Comparison of ENCODE assay signal across 8 cellular contexts in genomic region chr3:11155341-11156025, GRCh38. TPM values are rescaled to one million over a fixed set of nuclear protein-coding genes. Genes with fewer than 3 reads are reported as not detected.
DNase-seq lines count a peak whose midpoint lies in the region; ATAC-seq, FAIRE-seq and TF ChIP-seq lines count a peak whose summit lies in the region.

No MANE protein-coding gene starts in this region.

- H3K27ac Mint-ChIP-seq in natural killer cell: no peak overlapping the region

- TF ChIP-seq CTCF in AG09309 (IDR thresholded peaks at IDR 0.05; ENCODE audit: control insufficient read depth, insufficient read depth, low read depth, low read length, missing control alignments) (peak; percentile 99), Panc1 (IDR thresholded peaks at IDR 0.05) (peak; percentile 87), keratinocyte (optimal IDR thresholded peaks at IDR 0.05 in 1 of 3, IDR thresholded peaks at IDR 0.05 in 1 of 3, conservative IDR thresholded peaks at IDR 0.05 in 1 of 3; ENCODE audit: extremely low read depth in 1 of 3, insufficient read depth in 2 of 3, low read length in 3 of 3) (peak; percentile 85 to 98 (median 89)), natural killer cell (IDR thresholded peaks at IDR 0.05) (no peak)

- peak; percentile 69 for FAIRE-seq in keratinocyte (lab: Jason Lieb, UNC)
- no peak for FAIRE-seq in small intestine (lab: Jason Lieb, UNC)

- no peaks in the 10 kb centered on the region for H4K20me1 ChIP-seq in keratinocyte (ENCODE audit: control insufficient read depth, extremely low read depth, insufficient read depth, low read length)

- H3K79me2 ChIP-seq in keratinocyte (ENCODE audit: control insufficient read depth, insufficient read depth, low read length): peaks cover 16% of the 10 kb centered on the region

- no peaks in the 10 kb centered on the region for H3K9me1 ChIP-seq in keratinocyte (ENCODE audit: control insufficient read depth, extremely low read depth, insufficient read depth, low read length)

- no peaks in the 10 kb centered on the region for H3K36me3 Mint-ChIP-seq in natural killer cell

- intact Hi-C loops in Panc1 (cut with micrococcal nuclease; ENCODE audit: unreplicated experiment) (no loop called here), natural killer cell (cut with micrococcal nuclease) (no loop called here)

- H3K36me3 ChIP-seq in H7 (replicated peaks; ENCODE audit: control insufficient read depth, insufficient read depth, low read length) (no peaks in the 10 kb centered on the region), Panc1 (ENCODE audit: control insufficient read depth, insufficient read depth, low read length) (no peaks in the 10 kb centered on the region), keratinocyte (ENCODE audit: control insufficient read depth in 2 of 2, extremely low read depth in 1 of 2, insufficient read depth in 2 of 2, low read length in 2 of 2) (no peaks in the 10 kb centered on the region), small intestine (ENCODE audit: control insufficient read depth in 2 of 2, insufficient read depth in 2 of 2, low read length in 2 of 2) (no peaks in the 10 kb centered on the region)

- dilution Hi-C loops in keratinocyte (cut with MboI; ENCODE audit: extremely low pct_ligation_motif_present, low sequenced_read_pairs): no loop called here

- H3K4me3 ChIP-seq in AG09309 (ENCODE audit: control insufficient read depth, low read depth, low read length): peak overlapping the region; percentile 75
- H3K4me3 ChIP-seq in H7 (ENCODE audit: insufficient read depth, low read depth, low read length): peak overlapping the region; percentile 42; the same call in 1 of the 2 replicates
- peak overlapping the region; percentile 51 to 71 for H3K4me3 ChIP-seq in Panc1 (ENCODE audit: low read depth in 2 of 2, low read length in 2 of 2)
- H3K4me3 ChIP-seq in keratinocyte (ENCODE audit: control insufficient read depth in 2 of 3, extremely low read depth in 1 of 3, insufficient read depth in 2 of 3, low read depth in 1 of 3, low read length in 3 of 3): peak overlapping the region; percentile 42 to 73 (median 54)
- H3K4me3 ChIP-seq in small intestine (ENCODE audit: low read depth in 1 of 2, low read length in 2 of 2): no peak overlapping the region

- no peaks in the 10 kb centered on the region for H3K4me1 Mint-ChIP-seq in natural killer cell

- DNase-seq in AG09309 (ENCODE audit: low read depth): peak; percentile 63
- peak; percentile 84 for DNase-seq in H7
- DNase-seq in Panc1 (ENCODE audit: low read depth, low spot score): peak; percentile 20
- peak; percentile 41 for DNase-seq in cerebellum (ENCODE audit: low spot score)
- DNase-seq in keratinocyte (ENCODE audit: low read depth, low spot score): no peak
- DNase-seq in small intestine: peak; percentile 59
- DNase-seq in natural killer cell: no peak

- CTCF ChIA-PET in Panc1 (lab: Charles Lee): interaction anchor here (0.5 to 1.7 kb wide), 7 partner anchors 41 to 220 kb away, joined by 3 to 7 read pairs (median 5); no protein-coding TSS in a partner anchor

- H3K4me3 Mint-ChIP-seq in natural killer cell: no peak overlapping the region

- peak overlapping the region; percentile 69 for H2AFZ ChIP-seq in keratinocyte (ENCODE audit: control insufficient read depth, low read length)

- H3K4me1 ChIP-seq in Panc1 (ENCODE audit: control insufficient read depth, insufficient read depth, low read length) (peaks cover 3% of the 10 kb centered on the region; the same call in 1 of the 2 replicates), keratinocyte (ENCODE audit: control insufficient read depth, extremely low read depth, insufficient read depth, low read length) (peaks cover 11% of the 10 kb centered on the region), small intestine (ENCODE audit: control insufficient read depth in 2 of 2, insufficient read depth in 1 of 2, low read depth in 1 of 2, low read length in 1 of 2) (no peaks in the 10 kb centered on the region)

- H3K27me3 Mint-ChIP-seq in natural killer cell (ENCODE audit: low read depth in 2 of 2): peaks cover 34 to 54% of the 10 kb centered on the region in 2 donors

- peak overlapping the region; percentile 84 for H3K4me2 ChIP-seq in keratinocyte (ENCODE audit: control insufficient read depth, extremely low read depth, insufficient read depth, low read depth, low read length)

- no peaks in the 10 kb centered on the region for H3K9me3 Mint-ChIP-seq in natural killer cell

- H3K9ac ChIP-seq in keratinocyte (ENCODE audit: control insufficient read depth, extremely low read depth, insufficient read depth, low read length): peak overlapping the region; percentile 79

- peaks cover 44% of the 10 kb centered on the region for H3K27me3 ChIP-seq in H7 (ENCODE audit: control insufficient read depth, insufficient read depth, low read length)
- no peaks in the 10 kb centered on the region for H3K27me3 ChIP-seq in Panc1 (ENCODE audit: control insufficient read depth, insufficient read depth, low read length)
- no peaks in the 10 kb centered on the region for H3K27me3 ChIP-seq in keratinocyte (ENCODE audit: control insufficient read depth, extremely low read depth, insufficient read depth, low read length)
- H3K27me3 ChIP-seq in small intestine (ENCODE audit: control insufficient read depth in 2 of 2, insufficient read depth in 2 of 2, low read length in 2 of 2): peaks cover 0 to 4% of the 10 kb centered on the region in 2 donors

- no peak overlapping the region for H3K27ac ChIP-seq in Panc1 (ENCODE audit: low read length)
- H3K27ac ChIP-seq in keratinocyte (ENCODE audit: control insufficient read depth, insufficient read depth, low read length): peak overlapping the region; percentile 19
- no peak overlapping the region for H3K27ac ChIP-seq in small intestine (ENCODE audit: low read depth in 1 of 2, low read length in 1 of 2)

- BruUV-seq in Panc1 (replicated peaks; lab: Mats Ljungman, UMichigan): no TSS peak

- WGBS in small intestine, 3 donors: 7 to 9% (median 9%) methylated on average over 8 of the region's 8 CpGs

- H3K9me3 ChIP-seq in Panc1 (ENCODE audit: control insufficient read depth, insufficient read depth, low read depth, low read length) (no peaks in the 10 kb centered on the region), keratinocyte (ENCODE audit: control insufficient read depth, low read depth, low read length) (no peaks in the 10 kb centered on the region), small intestine (ENCODE audit: control insufficient read depth, low read depth) (no peaks in the 10 kb centered on the region)

- POLR2A ChIA-PET in Panc1 (lab: Charles Lee): no interaction called here

- ATAC-seq in Panc1: peak; percentile 92
- ATAC-seq in natural killer cell: no peak
- no peak for ATAC-seq in HG02759 (IDR thresholded peaks at IDR 0.05; ENCODE audit: unreplicated experiment)

- in situ Hi-C loops in Panc1 (cut with HindIII; ENCODE audit: low pct_unique_long_range_greater_than_20kb, low sequenced_read_pairs): no loop called here

RNA-seq across cellular contexts. Expression of gene HRH1, which starts 1.2 kb away (rescaled TPM):
- total RNA-seq in H7 (2014; rRNA removed; shearing (Covaris generic)): not detected in 2 replicates
- 4.6 TPM for total RNA-seq in Panc1 (2021; ENCODE audit: unreplicated experiment)
- 4.9 TPM for polyA plus RNA-seq in Panc1 (2012; ENCODE audit: insufficient read length)
- total RNA-seq in cerebellum: 5.8 TPM
- 10.0 to 15.1 TPM (median 13.9 TPM) in 3 replicates for polyA plus RNA-seq in keratinocyte
- polyA plus RNA-seq in keratinocyte (2011; ENCODE audit: low read depth): 4.2 TPM
- polyA plus RNA-seq in keratinocyte (2011; cell fraction: cytosol; rRNA removed): 3.8 and 6.2 TPM in 2 replicates
- 17.4 and 18.9 TPM in 2 replicates for polyA plus RNA-seq in keratinocyte (2011; cell fraction: nucleus; rRNA removed)
- 5.4 and 7.3 TPM in 2 replicates for polyA plus RNA-seq in keratinocyte (2012; ENCODE audit: low replicate concordance)
- polyA minus RNA-seq in keratinocyte: 21.3 to 32.9 TPM (median 22.6 TPM) in 3 replicates
- 5.6 TPM for polyA minus RNA-seq in keratinocyte (2011; cell fraction: cytosol; rRNA and poly(A)+ RNA removed)
- 15.0 and 34.4 TPM in 2 replicates for polyA minus RNA-seq in keratinocyte (2011; cell fraction: nucleus; rRNA and poly(A)+ RNA removed)
- 1 to 10 TPM; 1.1 to 3.8 (median 1.6) TPM for polyA plus RNA-seq in small intestine
- not detected for total RNA-seq in natural killer cell

Comparison
In these comparisons a context has a peak if more than half of its experiments do, and no peak if none do; other contexts are left out.
1. DNase-seq: peak in AG09309 (single experiment), H7 (single experiment), Panc1 (single experiment), cerebellum (single experiment) and small intestine (single experiment); none in keratinocyte (single experiment) and natural killer cell (single experiment).
2. H3K4me3 ChIP-seq: peak in AG09309 (single experiment), H7 (single experiment), Panc1 (2 of 2) and keratinocyte (3 of 3); none in small intestine (0 of 2).